ENCODE assay signal across 25 cellular contexts in the genomic region with DNA sequence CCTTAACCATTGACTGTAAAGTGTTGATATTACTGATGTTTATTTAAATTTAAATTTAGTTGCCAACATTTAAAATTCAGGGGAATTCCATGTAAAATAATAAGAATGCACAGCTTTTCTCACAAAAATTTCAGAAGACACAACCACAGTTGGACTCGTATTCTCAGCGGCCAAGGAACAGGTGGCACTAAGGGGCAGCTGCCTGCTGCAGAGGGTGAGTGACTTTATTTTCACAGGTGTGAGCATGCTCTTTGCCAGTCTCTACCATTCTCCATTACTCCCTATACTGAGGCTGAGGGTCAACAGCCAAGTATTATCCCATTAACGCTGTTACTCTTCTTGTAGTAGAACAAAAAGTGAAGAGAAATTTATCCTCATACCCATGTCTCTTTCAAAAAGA.
"Had no signal": no experiment of that assay in that cellular context is flagged by ENCODE, and none has a peak within 500 bp of the region (broad histone marks: within the 10 kb centered on the region; RNA-seq: fewer than 3 reads in every experiment).

No MANE protein-coding gene starts in this region.

- H3K4me1 Mint-ChIP-seq: activated naive CD8-positive, alpha-beta T cell treated with anti-CD3 and anti-CD28 coated beads for 36 hours; activated T-helper 17 cell treated with anti-CD3 and anti-CD28 coated beads, Interleukin-2, amount 50 U/mL, for 72 hours had no signal

- H3K4me3 ChIP-seq: cardiac muscle cell, SK-N-MC had no signal

- H3K4me3 Mint-ChIP-seq: activated CD4-positive, alpha-beta memory T cell treated with anti-CD3 and anti-CD28 coated beads for 36 hours; activated CD4-positive, alpha-beta T cell treated with anti-CD3 and anti-CD28 coated beads, Interleukin-2, amount 10 ng/mL, durations not matched to agents 7 days and 5 days; activated naive CD4-positive, alpha-beta T cell treated with anti-CD3 and anti-CD28 coated beads for 36 hours; activated naive CD8-positive, alpha-beta T cell treated with anti-CD3 and anti-CD28 coated beads for 36 hours; activated T-helper 17 cell treated with anti-CD3 and anti-CD28 coated beads, Interleukin-2, amount 50 U/mL, for 72 hours; IgD-negative memory B cell had no signal

- H3K27ac ChIP-seq: brain microvascular endothelial cell, cardiac muscle cell, SK-N-MC, VCaP had no signal

- H3K36me3 ChIP-seq: brain microvascular endothelial cell, cardiac muscle cell had no signal

- H3K27me3 ChIP-seq: brain microvascular endothelial cell, cardiac muscle cell had no signal

- DNase-seq: activated CD4-positive, alpha-beta memory T cell treated with anti-CD3 and anti-CD28 coated beads for 36 hours; activated CD4-positive, alpha-beta T cell treated with anti-CD3 and anti-CD28 coated beads, Interleukin-2, amount 10 ng/mL, durations not matched to agents 7 days and 5 days; activated CD4-positive, CD25-positive, alpha-beta regulatory T cell; activated CD8-positive, alpha-beta memory T cell treated with anti-CD3 and anti-CD28 coated beads for 24 hours; activated gamma-delta T cell; activated naive CD4-positive, alpha-beta T cell treated with anti-CD3 and anti-CD28 coated beads for 36 hours; activated naive CD8-positive, alpha-beta T cell treated with anti-CD3 and anti-CD28 coated beads for 36 hours; activated T-cell treated with anti-CD3 and anti-CD28 coated beads, Interleukin-2, amount 50 U/mL, for 48 hours; brain microvascular endothelial cell; cerebellar nuclear complex; KG1; NCI-H1105; NCI-H1436; NCI-H187 treated with DMSO at 0.1 percent for 48 hours; NCI-H2081 treated with DMSO at 0.1 percent for 48 hours; NCI-H2227 treated with DMSO at 0.1 percent for 48 hours; NCI-H446 treated with DMSO at 0.1 percent for 48 hours; NCI-H524 treated with DMSO at 0.1 percent for 48 hours; PC-3; T-helper 1 cell had no signal

- H3K27me3 Mint-ChIP-seq: activated CD4-positive, alpha-beta memory T cell treated with anti-CD3 and anti-CD28 coated beads for 36 hours had no signal

- H3K9me3 Mint-ChIP-seq: activated CD4-positive, alpha-beta memory T cell treated with anti-CD3 and anti-CD28 coated beads for 36 hours; activated CD4-positive, alpha-beta T cell treated with anti-CD3 and anti-CD28 coated beads, Interleukin-2, amount 10 ng/mL, durations not matched to agents 7 days and 5 days; activated naive CD4-positive, alpha-beta T cell treated with anti-CD3 and anti-CD28 coated beads for 36 hours; activated naive CD8-positive, alpha-beta T cell treated with anti-CD3 and anti-CD28 coated beads for 36 hours; activated T-helper 17 cell treated with anti-CD3 and anti-CD28 coated beads, Interleukin-2, amount 50 U/mL, for 72 hours had no signal

- H3K27ac Mint-ChIP-seq: activated CD4-positive, alpha-beta memory T cell treated with anti-CD3 and anti-CD28 coated beads for 36 hours; activated CD4-positive, alpha-beta T cell treated with anti-CD3 and anti-CD28 coated beads, Interleukin-2, amount 10 ng/mL, durations not matched to agents 7 days and 5 days; activated naive CD4-positive, alpha-beta T cell treated with anti-CD3 and anti-CD28 coated beads for 36 hours; activated naive CD8-positive, alpha-beta T cell treated with anti-CD3 and anti-CD28 coated beads for 36 hours; activated T-helper 17 cell treated with anti-CD3 and anti-CD28 coated beads, Interleukin-2, amount 50 U/mL, for 72 hours; IgD-negative memory B cell had no signal

- H3K36me3 Mint-ChIP-seq: activated CD4-positive, alpha-beta memory T cell treated with anti-CD3 and anti-CD28 coated beads for 36 hours; activated naive CD8-positive, alpha-beta T cell treated with anti-CD3 and anti-CD28 coated beads for 36 hours had no signal
